Comparison of ENCODE assay signal across 9 cellular contexts in genomic region chr13:98565726-98566577, GRCh38. TPM values are rescaled to one million over a fixed set of nuclear protein-coding genes. Genes with fewer than 3 reads are reported as not detected.
A peak's percentile ranks its signal among the peaks of the same experiment; 100 is the strongest.
DNase-seq lines count a peak whose midpoint lies in the region; ATAC-seq lines count a peak whose summit lies in the region.
"Had no signal": no experiment of that assay in that cellular context is flagged by ENCODE, and none has a peak within 500 bp of the region (broad histone marks: within the 10 kb centered on the region; RNA-seq: fewer than 3 reads in every experiment).

No MANE protein-coding gene starts in this region.

- H3K27ac ChIP-seq in HUES64 (ENCODE audit: low read depth, low read length), result peak overlapping the region; percentile 30; the same call in 1 of the 2 replicates
- peak overlapping the region; percentile 11 for H3K27ac ChIP-seq in angular gyrus (ENCODE audit: low read depth, low read length)

- H3K4me3 Mint-ChIP-seq in stimulated activated memory B cell treated with anti-CD40 and anti-IgM and Interleukin-4, amounts not matched to agents 10 μg/mL and 1 μg/mL and 100 μg/mL, for 72 hours, result peak overlapping the region; percentile 3

- no peaks in the 10 kb centered on the region for H3K9me3 ChIP-seq in HUES64 (ENCODE audit: insufficient read depth, low read depth, low read length)

- H3K4me3 ChIP-seq in HUES64 (ENCODE audit: low read length), result no peak overlapping the region

- intact Hi-C loops in posterior vena cava (cut with DNase I), result no loop called here

- peak overlapping the region; percentile 90 for H3K27ac Mint-ChIP-seq in stimulated activated memory B cell treated with anti-CD40 and anti-IgM and Interleukin-4, amounts not matched to agents 10 μg/mL and 1 μg/mL and 100 μg/mL, for 72 hours

- ATAC-seq in stimulated activated memory B cell treated with anti-CD40 and anti-IgM and Interleukin-4, amounts not matched to agents 10 μg/mL and 1 μg/mL and 100 μg/mL, for 72 hours, result no peak
- no peak for ATAC-seq in GM19023 (IDR thresholded peaks at IDR 0.05; ENCODE audit: unreplicated experiment)

- DNase-seq in iris pigment epithelial cell (ENCODE audit: low read depth), result peak; percentile 40
- no peak for DNase-seq in DMS153 treated with DMSO at 0.1 percent for 48 hours (lab: John Stamatoyannopoulos, UW; ENCODE audit: unreplicated experiment)
- no peak for DNase-seq in posterior vena cava (ENCODE audit: low spot score)
- no peak for DNase-seq in NCI-H526 treated with DMSO at 0.1 percent for 48 hours (lab: John Stamatoyannopoulos, UW)
- DNase-seq: stimulated activated CD4-positive, alpha-beta T cell treated with anti-CD3 and anti-CD28 coated beads, Interleukin-2, amount 100 ng/mL, for 48 hours had no signal

- H3K9me3 Mint-ChIP-seq in stimulated activated memory B cell treated with anti-CD40 and anti-IgM and Interleukin-4, amounts not matched to agents 10 μg/mL and 1 μg/mL and 100 μg/mL, for 72 hours, result no peaks in the 10 kb centered on the region

- H3K4me1 ChIP-seq in HUES64 (ENCODE audit: insufficient read depth, low read length), result peaks cover 54% of the 10 kb centered on the region

- H3K36me3 Mint-ChIP-seq in stimulated activated memory B cell treated with anti-CD40 and anti-IgM and Interleukin-4, amounts not matched to agents 10 μg/mL and 1 μg/mL and 100 μg/mL, for 72 hours, result peaks cover 20% of the 10 kb centered on the region

- H3K36me3 ChIP-seq in HUES64 (ENCODE audit: insufficient read depth, low read length), result no peaks in the 10 kb centered on the region

- 83% methylated on average over 18 of the region's 18 CpGs for WGBS in HUES64

- no peaks in the 10 kb centered on the region for H3K27me3 ChIP-seq in HUES64 (ENCODE audit: insufficient read depth, low read length)

- no peaks in the 10 kb centered on the region for H3K27me3 Mint-ChIP-seq in stimulated activated memory B cell treated with anti-CD40 and anti-IgM and Interleukin-4, amounts not matched to agents 10 μg/mL and 1 μg/mL and 100 μg/mL, for 72 hours

- H3K4me1 Mint-ChIP-seq in stimulated activated memory B cell treated with anti-CD40 and anti-IgM and Interleukin-4, amounts not matched to agents 10 μg/mL and 1 μg/mL and 100 μg/mL, for 72 hours, result peaks cover 88% of the 10 kb centered on the region

- peak overlapping the region; percentile 32; the same call in 1 of the 2 replicates for H3K9ac ChIP-seq in HUES64 (ENCODE audit: low read depth, low read length)

RNA-seq across cellular contexts. Expression of gene STK24, which starts 11.0 kb away (rescaled TPM):
- polyA plus RNA-seq in HUES64 (2013, experiment 1 of 2), result 100 TPM
- polyA plus RNA-seq in HUES64 (2013, experiment 2 of 2), result 131 TPM
- 10 to 100 TPM; 57.3 to 62.6 TPM for total RNA-seq in posterior vena cava
